In the genomic region with DNA sequence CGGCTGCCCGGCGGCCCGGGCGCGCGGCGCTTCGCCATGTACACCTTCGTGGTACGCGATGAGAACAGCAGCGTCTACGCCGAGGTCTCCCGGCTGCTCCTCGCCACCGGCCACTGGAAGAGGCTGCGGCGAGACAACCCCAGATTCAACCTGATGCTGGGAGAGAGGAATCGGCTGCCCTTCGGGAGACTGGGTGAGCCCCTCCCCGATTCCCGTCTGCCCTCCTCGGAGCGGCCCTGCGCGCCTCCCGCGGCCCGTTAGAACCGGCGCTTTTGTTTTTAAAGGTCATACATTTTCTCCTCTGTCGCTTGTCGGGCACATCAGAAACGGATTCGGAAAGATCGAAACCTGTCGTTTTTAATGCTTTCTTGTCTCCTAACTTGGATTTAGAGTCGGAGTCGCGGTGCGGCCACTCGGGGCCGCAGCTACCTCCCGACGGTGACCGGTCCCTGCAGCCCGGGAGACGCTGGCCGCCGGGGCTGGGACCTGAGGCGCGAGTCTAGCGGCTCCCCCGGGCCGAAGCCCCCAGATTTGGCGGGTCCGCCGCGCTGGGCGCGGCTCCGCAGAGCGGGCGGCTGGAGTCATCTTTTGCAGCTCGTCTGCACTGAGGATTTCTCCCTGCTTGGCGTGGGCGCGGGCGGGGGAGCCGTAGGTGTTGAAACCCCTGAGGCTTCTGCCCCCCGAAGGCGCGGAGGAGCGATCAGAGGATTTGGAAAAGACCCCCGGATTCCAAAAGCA, we compare ENCODE assay signal across 8 cellular contexts. TPM values are rescaled to one million over a fixed set of nuclear protein-coding genes. Genes with fewer than 3 reads are reported as not detected.
DNase-seq lines count a peak whose midpoint lies in the region; ATAC-seq and TF ChIP-seq lines count a peak whose summit lies in the region.

No MANE protein-coding gene starts in this region.

- peaks cover 18% of the 10 kb centered on the region for H3K36me3 Mint-ChIP-seq in CD4-positive, alpha-beta T cell (ENCODE audit: low read depth)
- peaks cover 2% of the 10 kb centered on the region for H3K36me3 Mint-ChIP-seq in IgD-negative memory B cell
- H3K36me3 Mint-ChIP-seq in central memory CD8-positive, alpha-beta T cell (ENCODE audit: insufficient read depth), result peaks cover 12% of the 10 kb centered on the region

- H3K36me3 ChIP-seq in WERI-Rb-1 (peaks cover 41% of the 10 kb centered on the region), kidney epithelial cell (ENCODE audit: control insufficient read depth, insufficient read depth, low read length) (peaks cover 1% of the 10 kb centered on the region)

- peak overlapping the region; percentile 94 for H3K4me3 Mint-ChIP-seq in CD4-positive, alpha-beta T cell
- H3K4me3 Mint-ChIP-seq in IgD-negative memory B cell, result peak overlapping the region; percentile 91 to 98 (median 97)
- H3K4me3 Mint-ChIP-seq in central memory CD8-positive, alpha-beta T cell, result peak overlapping the region; percentile 94

- H3K27me3 ChIP-seq in CD4-positive, alpha-beta T cell (ENCODE audit: control insufficient read depth, insufficient read depth, low read length), result no peaks in the 10 kb centered on the region
- H3K27me3 ChIP-seq in WERI-Rb-1 (ENCODE audit: insufficient read depth, low read depth, severe bottlenecking), result no peaks in the 10 kb centered on the region
- H3K27me3 ChIP-seq in kidney epithelial cell (ENCODE audit: control insufficient read depth, insufficient read depth, low read length), result no peaks in the 10 kb centered on the region

- POLR2A ChIA-PET in CD4-positive, alpha-beta T cell (lab: Charles Lee), result interaction anchor here (0.6 to 1.5 kb wide), 2 partner anchors 150 to 222 kb away, joined by 3 read pairs; no protein-coding TSS in a partner anchor

- H3K4me1 Mint-ChIP-seq in CD4-positive, alpha-beta T cell (ENCODE audit: low read depth), result peaks cover 25% of the 10 kb centered on the region
- peaks cover 12 to 23% (median 22%) of the 10 kb centered on the region in 3 donors for H3K4me1 Mint-ChIP-seq in IgD-negative memory B cell
- peaks cover 39% of the 10 kb centered on the region for H3K4me1 Mint-ChIP-seq in central memory CD8-positive, alpha-beta T cell

- CTCF ChIA-PET in CD4-positive, alpha-beta T cell (lab: Charles Lee), result interaction anchor here (2.5 kb wide), 1 partner anchor 19 kb away, joined by 7 read pairs; no protein-coding TSS in a partner anchor

- H3K4me3 ChIP-seq in WERI-Rb-1 (ENCODE audit: low read depth, low read length) (peak overlapping the region; percentile 95), kidney epithelial cell (ENCODE audit: low read depth, low read length) (peak overlapping the region; percentile 80)

- no peaks in the 10 kb centered on the region for H3K27me3 Mint-ChIP-seq in CD4-positive, alpha-beta T cell
- no peaks in the 10 kb centered on the region for H3K27me3 Mint-ChIP-seq in IgD-negative memory B cell
- H3K27me3 Mint-ChIP-seq in central memory CD8-positive, alpha-beta T cell, result no peaks in the 10 kb centered on the region

- peak overlapping the region; percentile 46 for H3K27ac ChIP-seq in CD4-positive, alpha-beta T cell (ENCODE audit: low read depth, low read length)
- peak overlapping the region; percentile 86 for H3K27ac ChIP-seq in WERI-Rb-1

- no peak for TF ChIP-seq CTCF in CD4-positive, alpha-beta T cell (IDR thresholded peaks at IDR 0.05)
- no peak for TF ChIP-seq CTCF in WERI-Rb-1 (IDR thresholded peaks at IDR 0.05; ENCODE audit: low read depth, low read length)
- no peak for TF ChIP-seq CTCF in kidney epithelial cell (IDR thresholded peaks at IDR 0.05; ENCODE audit: insufficient read depth, low read length, poor library complexity, severe bottlenecking)

- DNase-seq in CD4-positive, alpha-beta T cell, result peak in 9 of 10 experiments; percentile 4 to 47 (median 12)
- DNase-seq in WERI-Rb-1 (peak; percentile 48), kidney epithelial cell (ENCODE audit: low read depth) (no peak), SKM-1 (lab: John Stamatoyannopoulos, UW; ENCODE audit: unreplicated experiment) (no peak)
- DNase-seq in central memory CD8-positive, alpha-beta T cell (ENCODE audit: low spot score in 2 of 2), result peak in 1 of 2 donors; percentile 22
- peak; percentile 11 to 17 for DNase-seq in stimulated activated CD4-positive, alpha-beta T cell treated with anti-CD3 and anti-CD28 coated beads, Interleukin-1b, Interleukin-23, amount 100 ng/mL, for 4 hours (ENCODE audit: low read depth in 2 of 2)

- H3K27ac Mint-ChIP-seq in CD4-positive, alpha-beta T cell, result peak overlapping the region; percentile 73
- H3K27ac Mint-ChIP-seq in IgD-negative memory B cell, result peak overlapping the region; percentile 63 to 93 (median 81)
- peak overlapping the region; percentile 84 for H3K27ac Mint-ChIP-seq in central memory CD8-positive, alpha-beta T cell (ENCODE audit: low read depth)

- no peak for ATAC-seq in CD4-positive, alpha-beta T cell (ENCODE audit: poor library complexity)
- peak; percentile 20 for ATAC-seq in GM19455 (IDR thresholded peaks at IDR 0.05; ENCODE audit: unreplicated experiment)
- no peak for ATAC-seq in central memory CD8-positive, alpha-beta T cell (replicated peaks; ENCODE audit: extremely low read depth, poor library complexity, severe bottlenecking)

- H3K9me3 ChIP-seq in CD4-positive, alpha-beta T cell (ENCODE audit: control insufficient read depth, low read length), result no peaks in the 10 kb centered on the region
- H3K9me3 ChIP-seq in WERI-Rb-1 (ENCODE audit: severe bottlenecking), result no peaks in the 10 kb centered on the region

- intact Hi-C loops in CD4-positive, alpha-beta T cell (cut with DNase I, micrococcal nuclease), result loop anchor here in 1 of 2 experiments (2.0 to 5.0 kb wide), 5 partner anchors 58 to 1410 kb away; partner anchors contain the start of genes ACTR3, ANAPC1, SLC20A1 and ZC3H8

- no peaks in the 10 kb centered on the region for H3K9me3 Mint-ChIP-seq in CD4-positive, alpha-beta T cell
- no peaks in the 10 kb centered on the region for H3K9me3 Mint-ChIP-seq in IgD-negative memory B cell
- no peaks in the 10 kb centered on the region for H3K9me3 Mint-ChIP-seq in central memory CD8-positive, alpha-beta T cell

RNA-seq across cellular contexts. Expression of gene TTL, which starts 0.5 kb away (rescaled TPM):
- total RNA-seq in CD4-positive, alpha-beta T cell, result 10 to 100 TPM in 1 of 2 experiments, 1 to 10 TPM in 1; 9.9 to 10.8 TPM
- polyA plus RNA-seq in IgD-negative memory B cell, result 1.3 TPM
- 51.3 and 59.3 TPM in 2 replicates for total RNA-seq in kidney epithelial cell

RNA-seq across cellular contexts. Expression of gene RGPD8, which starts 49.0 kb away (rescaled TPM):
- total RNA-seq in CD4-positive, alpha-beta T cell, result 10 to 100 TPM; 61.1 to 65.9 TPM
- 3.8 TPM for polyA plus RNA-seq in IgD-negative memory B cell
- total RNA-seq in kidney epithelial cell, result 6.5 and 7.7 TPM in 2 replicates

RNA-seq across cellular contexts. Expression of gene POLR1B, which starts 59.8 kb away (rescaled TPM):
- 10 to 100 TPM in 1 of 2 experiments, 1 to 10 TPM in 1; 9.2 to 11.5 TPM for total RNA-seq in CD4-positive, alpha-beta T cell
- 18.5 TPM for polyA plus RNA-seq in IgD-negative memory B cell
- 20.8 and 20.9 TPM in 2 replicates for total RNA-seq in kidney epithelial cell

Comparison
In these comparisons a context has a peak if more than half of its experiments do, and no peak if none do; other contexts are left out.
1. DNase-seq: peak in CD4-positive, alpha-beta T cell (9 of 10), WERI-Rb-1 (single experiment) and stimulated activated CD4-positive, alpha-beta T cell treated with anti-CD3 and anti-CD28 coated beads, Interleukin-1b, Interleukin-23, amount 100 ng/mL, for 4 hours (2 of 2); none in kidney epithelial cell (single experiment) and SKM-1 (single experiment).
2. Peak in every context shown above with its lines, with median percentiles within 50 percentile points of each other: H3K27ac Mint-ChIP-seq and H3K4me3 Mint-ChIP-seq.